In genomic region chr1:112460672-112461071, GRCh38 we compare ENCODE assay signal across 20 cellular contexts. TPM values are rescaled to one million over a fixed set of nuclear protein-coding genes. Genes with fewer than 3 reads are reported as not detected.
DNase-seq lines count a peak whose midpoint lies in the region; TF ChIP-seq lines count a peak whose summit lies in the region.
"Had no signal": no experiment of that assay in that cellular context is flagged by ENCODE, and none has a peak within 500 bp of the region (broad histone marks: within the 10 kb centered on the region; RNA-seq: fewer than 3 reads in every experiment).

No MANE protein-coding gene starts in this region.

- no peaks in the 10 kb centered on the region for H3K27me3 Mint-ChIP-seq in mesothelial cell of epicardium (ENCODE audit: low read depth)
- peaks cover 13% of the 10 kb centered on the region for H3K27me3 Mint-ChIP-seq in activated naive CD8-positive, alpha-beta T cell treated with anti-CD3 and anti-CD28 coated beads for 36 hours

- H3K27ac ChIP-seq in esophagus squamous epithelium = peak overlapping the region; percentile 74 to 92 (median 82)
- no peak overlapping the region for H3K27ac ChIP-seq in esophagus muscularis mucosa (replicated peaks in 1 of 4)
- H3K27ac ChIP-seq: neutrophil had no signal

- WGBS in esophagus squamous epithelium, 2 donors = 32 to 35% methylated on average over 2 of the region's 2 CpGs
- WGBS in esophagus muscularis mucosa = 44% methylated on average over 2 of the region's 2 CpGs

- intact Hi-C loops in esophagus squamous epithelium (cut with DNase I) (no loop called here), esophagus muscularis mucosa (cut with DNase I) (loop anchor here (10.0 kb wide), 1 partner anchor 244 kb away; the partner anchor contains the start of gene RHOC)

- H3K36me3 ChIP-seq in esophagus squamous epithelium (peaks cover 0 to 35% (median 11%) of the 10 kb centered on the region in 3 donors), esophagus muscularis mucosa (peaks cover 15 to 32% (median 24%) of the 10 kb centered on the region in 4 donors)
- H3K36me3 ChIP-seq: neutrophil had no signal

- H3K36me3 Mint-ChIP-seq in mesothelial cell of epicardium = peaks cover 14% of the 10 kb centered on the region
- no peaks in the 10 kb centered on the region for H3K36me3 Mint-ChIP-seq in activated naive CD8-positive, alpha-beta T cell treated with anti-CD3 and anti-CD28 coated beads for 36 hours

- peaks cover 20 to 72% (median 38%) of the 10 kb centered on the region in 3 donors for H3K4me1 ChIP-seq in esophagus squamous epithelium
- H3K4me1 ChIP-seq in esophagus muscularis mucosa = peaks cover 10 to 53% (median 14%) of the 10 kb centered on the region in 4 donors
- H3K4me1 ChIP-seq: HAP-1 had no signal

- peak overlapping the region; percentile 84 for H3K27ac Mint-ChIP-seq in mesothelial cell of epicardium
- H3K27ac Mint-ChIP-seq in activated naive CD8-positive, alpha-beta T cell treated with anti-CD3 and anti-CD28 coated beads for 36 hours = no peak overlapping the region
- H3K27ac Mint-ChIP-seq: activated CD4-positive, alpha-beta T cell treated with anti-CD3 and anti-CD28 coated beads, Interleukin-2, amount 10 ng/mL, durations not matched to agents 24 days and 14 days had no signal

- TF ChIP-seq EP300 in esophagus muscularis mucosa (IDR thresholded peaks at IDR 0.05) = no peak

- TF ChIP-seq POLR2A in esophagus squamous epithelium (IDR thresholded peaks at IDR 0.05) (no peak), esophagus muscularis mucosa (IDR thresholded peaks at IDR 0.05; ENCODE audit: low read depth) (no peak)

- H3K9me3 Mint-ChIP-seq in mesothelial cell of epicardium = no peaks in the 10 kb centered on the region
- no peaks in the 10 kb centered on the region for H3K9me3 Mint-ChIP-seq in activated naive CD8-positive, alpha-beta T cell treated with anti-CD3 and anti-CD28 coated beads for 36 hours
- H3K9me3 Mint-ChIP-seq: activated CD4-positive, alpha-beta T cell treated with anti-CD3 and anti-CD28 coated beads, Interleukin-2, amount 10 ng/mL, durations not matched to agents 24 days and 14 days had no signal

- H3K4me3 ChIP-seq in esophagus squamous epithelium = no peak overlapping the region
- no peak overlapping the region for H3K4me3 ChIP-seq in esophagus muscularis mucosa
- H3K4me3 ChIP-seq: HAP-1, mucosa of descending colon had no signal

- H3K9me3 ChIP-seq in esophagus squamous epithelium (no peaks in the 10 kb centered on the region), esophagus muscularis mucosa (no peaks in the 10 kb centered on the region)
- H3K9me3 ChIP-seq: HAP-1, mucosa of descending colon, neutrophil had no signal

- no peak overlapping the region for H3K4me3 Mint-ChIP-seq in mesothelial cell of epicardium
- no peak overlapping the region for H3K4me3 Mint-ChIP-seq in activated naive CD8-positive, alpha-beta T cell treated with anti-CD3 and anti-CD28 coated beads for 36 hours
- H3K4me3 Mint-ChIP-seq: activated CD4-positive, alpha-beta T cell treated with anti-CD3 and anti-CD28 coated beads, Interleukin-2, amount 10 ng/mL, durations not matched to agents 24 days and 14 days had no signal

- TF ChIP-seq CTCF in esophagus squamous epithelium (IDR thresholded peaks at IDR 0.05) (no peak), mesothelial cell of epicardium (IDR thresholded peaks at IDR 0.05; ENCODE audit: unreplicated experiment) (no peak), esophagus muscularis mucosa (IDR thresholded peaks at IDR 0.05) (no peak)

- H3K4me1 Mint-ChIP-seq in mesothelial cell of epicardium = peaks cover 39% of the 10 kb centered on the region
- peaks cover 1% of the 10 kb centered on the region for H3K4me1 Mint-ChIP-seq in activated naive CD8-positive, alpha-beta T cell treated with anti-CD3 and anti-CD28 coated beads for 36 hours

- H3K27me3 ChIP-seq in esophagus squamous epithelium (no peaks in the 10 kb centered on the region), esophagus muscularis mucosa (no peaks in the 10 kb centered on the region)

- DNase-seq in DMS79 (lab: John Stamatoyannopoulos, UW) = peak; percentile 60
- DNase-seq in NCI-H510A (lab: John Stamatoyannopoulos, UW) = peak; percentile 6
- DNase-seq in esophagus squamous epithelium (lab: John Stamatoyannopoulos, UW) = no peak
- DNase-seq in mesothelial cell of epicardium (ENCODE audit: low spot score in 2 of 2, unreplicated experiment in 2 of 2) = no peak
- DNase-seq in esophagus muscularis mucosa (ENCODE audit: extremely low spot score) = no peak
- no peak for DNase-seq in central memory CD4-positive, alpha-beta T cell
- DNase-seq in activated naive CD8-positive, alpha-beta T cell treated with anti-CD3 and anti-CD28 coated beads for 36 hours = no peak
- DNase-seq in NOMO-1 treated with DMSO at 0.1 percent for 48 hours (lab: John Stamatoyannopoulos, UW; ENCODE audit: unreplicated experiment) = no peak
- DNase-seq: activated CD4-positive, alpha-beta T cell treated with anti-CD3 and anti-CD28 coated beads, Interleukin-2, amount 10 ng/mL, durations not matched to agents 24 days and 14 days; activated CD8-positive, alpha-beta memory T cell treated with anti-CD3 and anti-CD28 coated beads, Interleukin-2, amount 50 U/mL, for 4 hours; activated effector memory CD4-positive, alpha-beta T cell treated with anti-CD3 and anti-CD28 coated beads, Interleukin-2, amount 50 U/mL, for 16 hours; DMS153; effector CD4-positive, alpha-beta T cell; mucosa of descending colon; NCI-H187; NCI-H446; Right ventricle myocardium superior; substantia nigra had no signal

RNA-seq across cellular contexts. Expression of gene WNT2B, which starts 48.1 kb away (rescaled TPM):
- 10 to 100 TPM in 2 of 4 donors, 1 to 10 TPM in 2; 2.9 to 11.6 (median 8.2) TPM for total RNA-seq in esophagus squamous epithelium
- total RNA-seq in mesothelial cell of epicardium = 146 to 165 TPM (median 151 TPM) in 3 replicates
- total RNA-seq in esophagus muscularis mucosa = 1 to 10 TPM; 2.7 to 6.3 (median 3.8) TPM
- total RNA-seq in activated naive CD8-positive, alpha-beta T cell treated with anti-CD3 and anti-CD28 coated beads for 36 hours = not detected
- total RNA-seq: activated CD4-positive, alpha-beta T cell treated with anti-CD3 and anti-CD28 coated beads, Interleukin-2, amount 10 ng/mL, durations not matched to agents 24 days and 14 days had no signal

Comparison
In these comparisons a context has a peak if more than half of its experiments do, and no peak if none do; other contexts are left out.
1. DNase-seq: peak in DMS79 (single experiment) and NCI-H510A (single experiment); none in esophagus squamous epithelium (single experiment), mesothelial cell of epicardium (0 of 2), esophagus muscularis mucosa (single experiment), central memory CD4-positive, alpha-beta T cell (single experiment), activated naive CD8-positive, alpha-beta T cell treated with anti-CD3 and anti-CD28 coated beads for 36 hours (single experiment) and NOMO-1 treated with DMSO at 0.1 percent for 48 hours (single experiment).
2. H3K27ac ChIP-seq: peak in esophagus squamous epithelium (4 of 4); none in esophagus muscularis mucosa (0 of 4).
3. RNA of gene WNT2B, which starts 48.1 kb away (total RNA-seq): 146 to 165 TPM in mesothelial cell of epicardium; 2.9 to 11.6 TPM in esophagus squamous epithelium, 2.7 to 6.3 TPM in esophagus muscularis mucosa and not detected in activated naive CD8-positive, alpha-beta T cell treated with anti-CD3 and anti-CD28 coated beads for 36 hours; every median in the first group is over 10 times any median in the second.